Comparison of ENCODE assay signal across 18 cellular contexts in genomic region chr3:171616798-171617197, GRCh38.
A peak's percentile ranks its signal among the peaks of the same experiment; 100 is the strongest.
DNase-seq lines count a peak whose midpoint lies in the region; ATAC-seq, FAIRE-seq and TF ChIP-seq lines count a peak whose summit lies in the region.
"Had no signal": no experiment of that assay in that cellular context is flagged by ENCODE, and none has a peak within 500 bp of the region (broad histone marks: within the 10 kb centered on the region; RNA-seq: fewer than 3 reads in every experiment).

No MANE protein-coding gene starts in this region.

- no TSS peak for BruUV-seq in HepG2 (replicated peaks; lab: Mats Ljungman, UMichigan)

- DNase-seq in right lobe of liver (no peak), HepG2 (ENCODE audit: low spot score) (no peak), endothelial cell (ENCODE audit: low spot score) (no peak), pancreas (no peak), GDM1 (lab: John Stamatoyannopoulos, UW) (no peak), ecto neural progenitor cell (ENCODE audit: low spot score) (no peak)
- no peak for DNase-seq in activated T-helper 1 cell treated with anti-CD3 and anti-CD28 coated beads, Interleukin-12 subunit alpha, Interleukin-12 subunit beta, Interleukin-2, Interleukin-4 antibody, amounts not matched to agents 30 ng/mL and 10 ng/mL and 1 ng/mL, durations not matched to agents 14 hours and 24 hours and 36 hours (ENCODE audit: low spot score)
- DNase-seq: CD8-positive, alpha-beta T cell; DMS 273 treated with DMSO at 0.1 percent for 48 hours; DMS53; DND-41; EL had no signal

- TF ChIP-seq EP300 in HepG2 (IDR thresholded peaks at IDR 0.05; ENCODE audit: low read depth in 2 of 2, low read length in 2 of 2) (no peak), HepG2 (CRISPR knock-in tag; IDR thresholded peaks at IDR 0.05; ENCODE audit: borderline replicate concordance) (no peak)

- peak overlapping the region; percentile 40 for H3K4me3 Mint-ChIP-seq in endothelial cell (ENCODE audit: unreplicated experiment)
- H3K4me3 Mint-ChIP-seq in activated T-helper 1 cell treated with anti-CD3 and anti-CD28 coated beads, Interleukin-12 subunit alpha, Interleukin-12 subunit beta, Interleukin-2, Interleukin-4 antibody, amounts not matched to agents 30 ng/mL and 10 ng/mL and 1 ng/mL, durations not matched to agents 14 hours and 24 hours and 36 hours = no peak overlapping the region
- H3K4me3 Mint-ChIP-seq: B cell; CD8-positive, alpha-beta T cell; GM23338 had no signal

- H3K9ac ChIP-seq in HepG2 (ENCODE audit: insufficient read depth, low read depth, low read length) = no peak overlapping the region
- H3K9ac ChIP-seq: BLaER1 treated with 17β-estradiol and CSF1 and Interleukin-3, amounts not matched to agents 10 nM and 100 nM had no signal

- no peaks in the 10 kb centered on the region for H3K79me2 ChIP-seq in HepG2 (ENCODE audit: insufficient read depth, low read length)

- H3K36me3 Mint-ChIP-seq in endothelial cell (ENCODE audit: low read depth, unreplicated experiment) = peaks cover 20% of the 10 kb centered on the region
- H3K36me3 Mint-ChIP-seq in activated T-helper 1 cell treated with anti-CD3 and anti-CD28 coated beads, Interleukin-12 subunit alpha, Interleukin-12 subunit beta, Interleukin-2, Interleukin-4 antibody, amounts not matched to agents 30 ng/mL and 10 ng/mL and 1 ng/mL, durations not matched to agents 14 hours and 24 hours and 36 hours (ENCODE audit: low read depth) = no peaks in the 10 kb centered on the region
- H3K36me3 Mint-ChIP-seq: CD8-positive, alpha-beta T cell had no signal

- H3K4me1 Mint-ChIP-seq in endothelial cell (ENCODE audit: unreplicated experiment) = no peaks in the 10 kb centered on the region
- no peaks in the 10 kb centered on the region for H3K4me1 Mint-ChIP-seq in activated T-helper 1 cell treated with anti-CD3 and anti-CD28 coated beads, Interleukin-12 subunit alpha, Interleukin-12 subunit beta, Interleukin-2, Interleukin-4 antibody, amounts not matched to agents 30 ng/mL and 10 ng/mL and 1 ng/mL, durations not matched to agents 14 hours and 24 hours and 36 hours (ENCODE audit: low read depth)
- H3K4me1 Mint-ChIP-seq: B cell, GM23338 had no signal

- intact Hi-C loops in right lobe of liver (cut with DNase I) = no loop called here
- intact Hi-C loops in HepG2 (cut with micrococcal nuclease; ENCODE audit: unreplicated experiment) = no loop called here
- intact Hi-C loops in pancreas (cut with DNase I) = no loop called here
- intact Hi-C loops in activated T-helper 1 cell treated with anti-CD3 and anti-CD28 coated beads, Interleukin-12 subunit alpha, Interleukin-12 subunit beta, Interleukin-2, Interleukin-4 antibody, amounts not matched to agents 30 ng/mL and 10 ng/mL and 1 ng/mL, durations not matched to agents 14 hours and 24 hours and 36 hours (cut with micrococcal nuclease) = no loop called here

- H3K4me3 ChIP-seq in right lobe of liver (no peak overlapping the region), HepG2 (replicated peaks in 1 of 3; ENCODE audit: insufficient read depth in 1 of 3, low read depth in 2 of 3, low read length in 3 of 3) (no peak overlapping the region), pancreas (no peak overlapping the region)
- H3K4me3 ChIP-seq: BLaER1 treated with 17β-estradiol and CSF1 and Interleukin-3, amounts not matched to agents 10 nM and 100 nM; GM23338 had no signal

- H3K27ac ChIP-seq in right lobe of liver = peak overlapping the region in 2 of 3 donors; percentile 4 to 48
- no peak overlapping the region for H3K27ac ChIP-seq in HepG2 (ENCODE audit: extremely low read length, insufficient read depth, low read length)
- H3K27ac ChIP-seq in pancreas = peak overlapping the region in 2 of 4 donors; percentile 8 to 59
- H3K27ac ChIP-seq: BLaER1 treated with 17β-estradiol and CSF1 and Interleukin-3, amounts not matched to agents 10 nM and 100 nM had no signal

- H3K9me3 ChIP-seq in right lobe of liver (no peaks in the 10 kb centered on the region), HepG2 (ENCODE audit: low read length) (no peaks in the 10 kb centered on the region), pancreas (no peaks in the 10 kb centered on the region)
- H3K9me3 ChIP-seq: BLaER1 treated with 17β-estradiol and CSF1 and Interleukin-3, amounts not matched to agents 10 nM and 100 nM had no signal

- peaks cover 0 to 6% (median 0%) of the 10 kb centered on the region in 4 donors for H3K36me3 ChIP-seq in right lobe of liver
- peaks cover 16 to 82% of the 10 kb centered on the region in 2 experiments for H3K36me3 ChIP-seq in HepG2 (replicated peaks in 1 of 2; ENCODE audit: control insufficient read depth in 1 of 2, insufficient read depth in 2 of 2, low read length in 2 of 2)
- H3K36me3 ChIP-seq in pancreas = peaks cover 0 to 3% (median 0%) of the 10 kb centered on the region in 3 donors

- H3K4me1 ChIP-seq in right lobe of liver (peaks cover 0 to 30% (median 6%) of the 10 kb centered on the region in 4 donors), HepG2 (ENCODE audit: insufficient read depth, low read length) (no peaks in the 10 kb centered on the region), pancreas (peaks cover 0 to 15% (median 3%) of the 10 kb centered on the region in 3 donors)
- H3K4me1 ChIP-seq: BLaER1 treated with 17β-estradiol and CSF1 and Interleukin-3, amounts not matched to agents 10 nM and 100 nM had no signal

- ATAC-seq in right lobe of liver (peak in 1 of 4 donors; percentile 76), HepG2 (no peak), pancreas (peak in 3 of 4 donors; percentile 45 to 70 (median 50))
- ATAC-seq: CD8-positive, alpha-beta T cell; GM23338 had no signal

- FAIRE-seq in HepG2 (lab: Jason Lieb, UNC) = no peak
- FAIRE-seq in pancreas (lab: Jason Lieb, UNC) = no peak
- FAIRE-seq: GM12891, GM18507, H54 had no signal

- TF ChIP-seq RAD21 in HepG2 (CRISPR knock-in tag; IDR thresholded peaks at IDR 0.05) = no peak

- H3K27me3 ChIP-seq in right lobe of liver (no peaks in the 10 kb centered on the region), HepG2 (ENCODE audit: control insufficient read depth in 1 of 2, insufficient read depth in 2 of 2, low read length in 2 of 2) (no peaks in the 10 kb centered on the region), pancreas (no peaks in the 10 kb centered on the region)
- H3K27me3 ChIP-seq: BLaER1 treated with 17β-estradiol and CSF1 and Interleukin-3, amounts not matched to agents 10 nM and 100 nM had no signal

- no peaks in the 10 kb centered on the region for H3K9me3 Mint-ChIP-seq in endothelial cell (ENCODE audit: unreplicated experiment)
- no peaks in the 10 kb centered on the region for H3K9me3 Mint-ChIP-seq in activated T-helper 1 cell treated with anti-CD3 and anti-CD28 coated beads, Interleukin-12 subunit alpha, Interleukin-12 subunit beta, Interleukin-2, Interleukin-4 antibody, amounts not matched to agents 30 ng/mL and 10 ng/mL and 1 ng/mL, durations not matched to agents 14 hours and 24 hours and 36 hours
- H3K9me3 Mint-ChIP-seq: CD8-positive, alpha-beta T cell had no signal

- H4K20me1 ChIP-seq in HepG2 (ENCODE audit: insufficient read depth, low read length) = no peaks in the 10 kb centered on the region
- H4K20me1 ChIP-seq: BLaER1 treated with 17β-estradiol and CSF1 and Interleukin-3, amounts not matched to agents 10 nM and 100 nM had no signal

- no peak overlapping the region for H2AFZ ChIP-seq in HepG2 (ENCODE audit: low read length)
- H2AFZ ChIP-seq: GM23338 had no signal

- CTCF ChIA-PET in HepG2 (lab: Yijun Ruan, JAX; ENCODE audit: low intra/inter-chr PET ratio, low total read pairs) = no interaction called here

- H3K4me2 ChIP-seq in HepG2 (ENCODE audit: low read depth, low read length) = no peak overlapping the region
- H3K4me2 ChIP-seq: BLaER1 treated with 17β-estradiol and CSF1 and Interleukin-3, amounts not matched to agents 10 nM and 100 nM; GM23338 had no signal

- in situ Hi-C loops in HepG2 (cut with HindIII; ENCODE audit: extremely low pct_ligation_motif_present, low pct_unique_long_range_greater_than_20kb) = no loop called here

- POLR2A ChIA-PET in HepG2 (lab: Yijun Ruan, JAX) = no interaction called here

- H3K27me3 Mint-ChIP-seq in endothelial cell (ENCODE audit: unreplicated experiment) = no peaks in the 10 kb centered on the region
- H3K27me3 Mint-ChIP-seq in activated T-helper 1 cell treated with anti-CD3 and anti-CD28 coated beads, Interleukin-12 subunit alpha, Interleukin-12 subunit beta, Interleukin-2, Interleukin-4 antibody, amounts not matched to agents 30 ng/mL and 10 ng/mL and 1 ng/mL, durations not matched to agents 14 hours and 24 hours and 36 hours (ENCODE audit: insufficient read depth) = peaks cover 17% of the 10 kb centered on the region

- no peak for TF ChIP-seq CTCF in right lobe of liver (IDR thresholded peaks at IDR 0.05)
- no peak for TF ChIP-seq CTCF in HepG2 (CRISPR knock-in tag; IDR thresholded peaks at IDR 0.05)
- no peak for TF ChIP-seq CTCF in endothelial cell (IDR thresholded peaks at IDR 0.05; ENCODE audit: unreplicated experiment)
- TF ChIP-seq CTCF in pancreas (IDR thresholded peaks at IDR 0.05) = no peak

- TF ChIP-seq POLR2A in right lobe of liver (IDR thresholded peaks at IDR 0.05) (no peak), HepG2 (IDR thresholded peaks at IDR 0.05; ENCODE audit: insufficient read depth in 1 of 2, low read depth in 2 of 2, low read length in 2 of 2) (no peak)

- H3K27ac Mint-ChIP-seq in endothelial cell (ENCODE audit: unreplicated experiment) = no peak overlapping the region
- no peak overlapping the region for H3K27ac Mint-ChIP-seq in activated T-helper 1 cell treated with anti-CD3 and anti-CD28 coated beads, Interleukin-12 subunit alpha, Interleukin-12 subunit beta, Interleukin-2, Interleukin-4 antibody, amounts not matched to agents 30 ng/mL and 10 ng/mL and 1 ng/mL, durations not matched to agents 14 hours and 24 hours and 36 hours
- H3K27ac Mint-ChIP-seq: B cell; CD8-positive, alpha-beta T cell; GM23338 had no signal

- WGBS in right lobe of liver (ENCODE audit: insufficient coverage, low coverage, low lambda C conversion rate, missing lambda C conversion rate) = 89% methylated on average over 4 of the region's 4 CpGs
- 97% methylated on average over 4 of the region's 4 CpGs for WGBS in HepG2 (ENCODE audit: low lambda C conversion rate)
- WGBS in pancreas, 2 donors = 80 to 84% methylated on average over 4 of the region's 4 CpGs

TF ChIP-seq in HepG2, 621 proteins besides CTCF, POLR2A, EP300 and RAD21:
- TF ChIP-seq PAX8 (CRISPR knock-in tag; IDR thresholded peaks at IDR 0.05; ENCODE audit: borderline replicate concordance) = no peak
- no peak for TF ChIP-seq ZNF383 (CRISPR knock-in tag; IDR thresholded peaks at IDR 0.05; ENCODE audit: borderline replicate concordance)
- TF ChIP-seq, protein P1, sequence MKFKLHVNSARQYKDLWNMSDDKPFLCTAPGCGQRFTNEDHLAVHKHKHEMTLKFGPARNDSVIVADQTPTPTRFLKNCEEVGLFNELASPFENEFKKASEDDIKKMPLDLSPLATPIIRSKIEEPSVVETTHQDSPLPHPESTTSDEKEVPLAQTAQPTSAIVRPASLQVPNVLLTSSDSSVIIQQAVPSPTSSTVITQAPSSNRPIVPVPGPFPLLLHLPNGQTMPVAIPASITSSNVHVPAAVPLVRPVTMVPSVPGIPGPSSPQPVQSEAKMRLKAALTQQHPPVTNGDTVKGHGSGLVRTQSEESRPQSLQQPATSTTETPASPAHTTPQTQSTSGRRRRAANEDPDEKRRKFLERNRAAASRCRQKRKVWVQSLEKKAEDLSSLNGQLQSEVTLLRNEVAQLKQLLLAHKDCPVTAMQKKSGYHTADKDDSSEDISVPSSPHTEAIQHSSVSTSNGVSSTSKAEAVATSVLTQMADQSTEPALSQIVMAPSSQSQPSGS (CRISPR knock-in tag; IDR thresholded peaks at IDR 0.05) = no peak
- no peak for TF ChIP-seq KDM4B (CRISPR knock-in tag; IDR thresholded peaks at IDR 0.05)
